ENCODE assay signal across 8 cellular contexts in genomic region chr15:39511000-39511914, GRCh38.
DNase-seq lines count a peak whose midpoint lies in the region; ATAC-seq and TF ChIP-seq lines count a peak whose summit lies in the region.

No MANE protein-coding gene starts in this region.

- no peak for TF ChIP-seq POLR2A in sigmoid colon (IDR thresholded peaks at IDR 0.05)

- no peak for TF ChIP-seq CTCF in cardiac muscle cell (IDR thresholded peaks at IDR 0.05; ENCODE audit: low read depth, low read length)
- TF ChIP-seq CTCF in sigmoid colon (IDR thresholded peaks at IDR 0.05), result no peak

- peak; percentile 57 for DNase-seq in GM04503 (ENCODE audit: low read depth)
- peak; percentile 55 for DNase-seq in T1000 (lab: John Stamatoyannopoulos, UW)
- DNase-seq in cardiac muscle cell (ENCODE audit: low read depth in 1 of 2, low spot score in 1 of 2), result peak; percentile 54 to 89
- peak; percentile 84 for DNase-seq in sigmoid colon
- no peak for DNase-seq in NCI-H82 (lab: John Stamatoyannopoulos, UW)
- no peak for DNase-seq in activated CD4-positive, alpha-beta memory T cell treated with anti-CD3 and anti-CD28 coated beads for 36 hours

- 75 to 79% methylated on average over 14 of the region's 14 CpGs for WGBS in sigmoid colon, 2 donors

- H3K27me3 ChIP-seq in cardiac muscle cell (no peaks in the 10 kb centered on the region), sigmoid colon (no peaks in the 10 kb centered on the region)

- peaks cover 2% of the 10 kb centered on the region for H3K36me3 Mint-ChIP-seq in activated CD4-positive, alpha-beta memory T cell treated with anti-CD3 and anti-CD28 coated beads for 36 hours

- TF ChIP-seq EP300 in sigmoid colon (IDR thresholded peaks at IDR 0.05), result no peak

- ATAC-seq in GM18858 (IDR thresholded peaks at IDR 0.05; ENCODE audit: unreplicated experiment) (no peak), HG03520 (IDR thresholded peaks at IDR 0.05; ENCODE audit: unreplicated experiment) (no peak)

- H3K4me3 ChIP-seq in cardiac muscle cell (no peak overlapping the region), sigmoid colon (no peak overlapping the region)

- H3K27me3 Mint-ChIP-seq in activated CD4-positive, alpha-beta memory T cell treated with anti-CD3 and anti-CD28 coated beads for 36 hours, result peaks cover 23% of the 10 kb centered on the region

- CTCF ChIA-PET in activated CD4-positive, alpha-beta memory T cell treated with anti-CD3 and anti-CD28 coated beads for 36 hours (lab: Charles Lee), result no interaction called here

- H3K27ac ChIP-seq in cardiac muscle cell (peak overlapping the region; percentile 81), sigmoid colon (peak overlapping the region in 2 of 4 donors; percentile 17 to 49)

- H3K27ac Mint-ChIP-seq in activated CD4-positive, alpha-beta memory T cell treated with anti-CD3 and anti-CD28 coated beads for 36 hours, result no peak overlapping the region

- H3K9me3 ChIP-seq in cardiac muscle cell (ENCODE audit: low read depth), result no peaks in the 10 kb centered on the region
- peaks cover 0 to 3% (median 0%) of the 10 kb centered on the region in 4 donors for H3K9me3 ChIP-seq in sigmoid colon

- H3K36me3 ChIP-seq in cardiac muscle cell (no peaks in the 10 kb centered on the region), sigmoid colon (no peaks in the 10 kb centered on the region)

- H3K4me1 ChIP-seq in cardiac muscle cell (ENCODE audit: low read depth) (peaks cover 15% of the 10 kb centered on the region), sigmoid colon (peaks cover 0 to 17% (median 15%) of the 10 kb centered on the region in 4 donors)

- intact Hi-C loops in sigmoid colon (cut with DNase I), result no loop called here
- intact Hi-C loops in activated CD4-positive, alpha-beta memory T cell treated with anti-CD3 and anti-CD28 coated beads for 36 hours (cut with micrococcal nuclease), result no loop called here

- H3K9me3 Mint-ChIP-seq in activated CD4-positive, alpha-beta memory T cell treated with anti-CD3 and anti-CD28 coated beads for 36 hours, result peaks cover 13% of the 10 kb centered on the region

- no peak overlapping the region for H3K4me3 Mint-ChIP-seq in activated CD4-positive, alpha-beta memory T cell treated with anti-CD3 and anti-CD28 coated beads for 36 hours

- POLR2A ChIA-PET in activated CD4-positive, alpha-beta memory T cell treated with anti-CD3 and anti-CD28 coated beads for 36 hours (lab: Charles Lee), result no interaction called here

- H3K4me1 Mint-ChIP-seq in activated CD4-positive, alpha-beta memory T cell treated with anti-CD3 and anti-CD28 coated beads for 36 hours (ENCODE audit: low read depth), result no peaks in the 10 kb centered on the region

Comparison
In these comparisons a context has a peak if more than half of its experiments do, and no peak if none do; other contexts are left out.
1. DNase-seq: peak in GM04503 (single experiment), T1000 (single experiment), cardiac muscle cell (2 of 2) and sigmoid colon (single experiment); none in NCI-H82 (single experiment) and activated CD4-positive, alpha-beta memory T cell treated with anti-CD3 and anti-CD28 coated beads for 36 hours (single experiment).